Comparison of ENCODE assay signal across 8 cellular contexts in genomic region chr17:74873036-74873873, GRCh38. TPM values are rescaled to one million over a fixed set of nuclear protein-coding genes. Genes with fewer than 3 reads are reported as not detected.
DNase-seq lines count a peak whose midpoint lies in the region; ATAC-seq and TF ChIP-seq lines count a peak whose summit lies in the region.

No MANE protein-coding gene starts in this region.

- H3K27me3 Mint-ChIP-seq in T-helper 1 cell treated with Interleukin-12 subunit alpha and Interleukin-12 subunit beta and Interleukin-4 antibody, amounts not matched to agents 30 μg/mL and 1 μg/mL, for 36 hours (ENCODE audit: low read depth), result no peaks in the 10 kb centered on the region

- intact Hi-C loops in left ventricle myocardium inferior (cut with micrococcal nuclease), result no loop called here
- intact Hi-C loops in posterior vena cava (cut with DNase I), result no loop called here
- intact Hi-C loops in upper lobe of right lung (cut with DNase I), result no loop called here

- H3K36me3 ChIP-seq in left ventricle myocardium inferior (no peaks in the 10 kb centered on the region), upper lobe of right lung (no peaks in the 10 kb centered on the region)

- no peak for TF ChIP-seq CTCF in left ventricle myocardium inferior (IDR thresholded peaks at IDR 0.05; ENCODE audit: borderline replicate concordance)
- no peak for TF ChIP-seq CTCF in upper lobe of right lung (IDR thresholded peaks at IDR 0.05)

- H3K4me1 ChIP-seq in left ventricle myocardium inferior, result peaks cover 41% of the 10 kb centered on the region
- peaks cover 15% of the 10 kb centered on the region for H3K4me1 ChIP-seq in upper lobe of right lung

- peak overlapping the region; percentile 95 for H3K27ac Mint-ChIP-seq in T-helper 1 cell treated with Interleukin-12 subunit alpha and Interleukin-12 subunit beta and Interleukin-4 antibody, amounts not matched to agents 30 μg/mL and 1 μg/mL, for 36 hours

- no peaks in the 10 kb centered on the region for H3K27me3 ChIP-seq in left ventricle myocardium inferior (ENCODE audit: low read depth)
- H3K27me3 ChIP-seq in upper lobe of right lung, result no peaks in the 10 kb centered on the region

- H3K9me3 Mint-ChIP-seq in T-helper 1 cell treated with Interleukin-12 subunit alpha and Interleukin-12 subunit beta and Interleukin-4 antibody, amounts not matched to agents 30 μg/mL and 1 μg/mL, for 36 hours, result no peaks in the 10 kb centered on the region

- DNase-seq in NCI-H1694 (lab: John Stamatoyannopoulos, UW) (peak; percentile 100), left ventricle myocardium inferior (peak; percentile 99), posterior vena cava (ENCODE audit: low spot score) (peak; percentile 100), upper lobe of right lung (peak; percentile 99)

- H3K27ac ChIP-seq in angular gyrus (ENCODE audit: low read depth, low read length), result peak overlapping the region; percentile 91
- H3K27ac ChIP-seq in left ventricle myocardium inferior (replicated peaks), result peak overlapping the region; percentile 93
- peak overlapping the region; percentile 92 for H3K27ac ChIP-seq in upper lobe of right lung

- H3K4me3 ChIP-seq in left ventricle myocardium inferior (peak overlapping the region; percentile 77), upper lobe of right lung (peak overlapping the region; percentile 64)

- H3K36me3 Mint-ChIP-seq in T-helper 1 cell treated with Interleukin-12 subunit alpha and Interleukin-12 subunit beta and Interleukin-4 antibody, amounts not matched to agents 30 μg/mL and 1 μg/mL, for 36 hours (ENCODE audit: low read depth), result peaks cover 13% of the 10 kb centered on the region

- ATAC-seq in GM18498 (IDR thresholded peaks at IDR 0.05; ENCODE audit: unreplicated experiment), result peak; percentile 89
- ATAC-seq in HG02885 (IDR thresholded peaks at IDR 0.05; ENCODE audit: poor library complexity, unreplicated experiment), result peak; percentile 90
- ATAC-seq in upper lobe of right lung, result peak; percentile 96

- H3K4me1 Mint-ChIP-seq in T-helper 1 cell treated with Interleukin-12 subunit alpha and Interleukin-12 subunit beta and Interleukin-4 antibody, amounts not matched to agents 30 μg/mL and 1 μg/mL, for 36 hours (ENCODE audit: low read depth), result peaks cover 36% of the 10 kb centered on the region

- H3K4me3 Mint-ChIP-seq in T-helper 1 cell treated with Interleukin-12 subunit alpha and Interleukin-12 subunit beta and Interleukin-4 antibody, amounts not matched to agents 30 μg/mL and 1 μg/mL, for 36 hours, result peak overlapping the region; percentile 89

- H3K9me3 ChIP-seq in left ventricle myocardium inferior (replicated peaks) (no peaks in the 10 kb centered on the region), upper lobe of right lung (no peaks in the 10 kb centered on the region)

RNA-seq across cellular contexts. Expression of gene FDXR, which starts 0.5 kb away (rescaled TPM):
- total RNA-seq in left ventricle myocardium inferior, result 5.7 TPM
- 1 to 10 TPM; 3.3 to 6.2 TPM for total RNA-seq in posterior vena cava
- 11.2 TPM for total RNA-seq in upper lobe of right lung

RNA-seq across cellular contexts. Expression of gene GRIN2C, which starts 13.6 kb away (rescaled TPM):
- total RNA-seq in left ventricle myocardium inferior (0.52 TPM), posterior vena cava (under 1 TPM; 0.38 to 0.65 TPM), upper lobe of right lung (not detected)

RNA-seq across cellular contexts. Expression of gene FADS6, which starts 20.2 kb away (rescaled TPM):
- not detected for total RNA-seq in left ventricle myocardium inferior
- total RNA-seq in posterior vena cava, result not detected
- total RNA-seq in upper lobe of right lung, result not detected

RNA-seq across cellular contexts. Expression of gene USH1G, which starts 49.8 kb away (rescaled TPM):
- total RNA-seq in left ventricle myocardium inferior (not detected), posterior vena cava (not detected), upper lobe of right lung (not detected)

RNA-seq across cellular contexts. Expression of gene OTOP2, which starts 50.8 kb away (rescaled TPM):
- not detected for total RNA-seq in left ventricle myocardium inferior
- total RNA-seq in posterior vena cava, result not detected
- not detected for total RNA-seq in upper lobe of right lung

Comparison
In these comparisons a context has a peak if more than half of its experiments do, and no peak if none do; other contexts are left out.
1. Peak in every context shown above with its lines: DNase-seq, ATAC-seq, H3K4me3 ChIP-seq and H3K27ac ChIP-seq.